ENCODE assay signal across 1 cellular context in genomic region chr13:76783798-76784197, GRCh38.
TF ChIP-seq lines count a peak whose summit lies in the region.

No MANE protein-coding gene starts in this region.

TF ChIP-seq in WTC11, 78 proteins besides CTCF, POLR2A, EP300 and RAD21 (continued from another document):
- TF ChIP-seq ZNF281 (CRISPR knock-in tag; IDR thresholded peaks at IDR 0.05) (no peak), ZNF416 (CRISPR knock-in tag; IDR thresholded peaks at IDR 0.05) (no peak)
